In the genomic region with DNA sequence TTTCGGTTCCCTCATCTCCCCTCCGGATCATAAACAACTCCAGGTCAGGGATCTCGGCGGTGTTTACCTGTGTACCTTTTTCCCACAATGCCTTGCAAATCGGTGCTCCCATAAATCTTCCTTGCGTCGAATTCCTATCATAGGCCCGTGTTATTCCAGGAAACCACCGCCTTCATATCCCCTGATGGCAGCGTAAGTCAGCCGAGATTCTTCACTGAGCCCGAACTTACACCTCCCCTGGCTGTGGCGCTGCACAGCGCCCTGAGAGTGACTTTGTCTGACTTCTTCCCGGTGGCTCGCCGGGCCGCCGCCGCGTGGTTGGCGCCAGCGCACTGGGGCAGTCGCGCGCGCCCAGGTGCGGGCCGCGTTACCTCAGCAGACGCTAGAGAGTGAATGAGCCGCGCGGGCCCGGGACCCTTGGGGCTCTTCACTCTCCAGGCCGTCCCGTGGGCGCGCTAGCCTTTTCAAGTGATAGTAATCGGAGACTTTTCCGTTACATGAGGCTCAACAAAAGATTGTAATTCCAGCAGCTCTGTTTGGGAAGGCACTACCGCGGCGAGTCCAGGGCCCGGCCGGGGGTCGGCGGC, we compare ENCODE assay signal across 8 cellular contexts.
DNase-seq lines count a peak whose midpoint lies in the region; ATAC-seq lines count a peak whose summit lies in the region.

No MANE protein-coding gene starts in this region.

- H3K4me3 ChIP-seq in iPS-18c (ENCODE audit: insufficient read depth, low read depth, low read length): peak overlapping the region; percentile 78

- H3K9me3 ChIP-seq in KOPT-K1 (ENCODE audit: insufficient read depth, low read length, poor library complexity, severe bottlenecking) (no peaks in the 10 kb centered on the region), iPS-18c (ENCODE audit: control insufficient read depth, insufficient read depth, low read length) (no peaks in the 10 kb centered on the region)

- peak overlapping the region; percentile 81 for H3K4me3 Mint-ChIP-seq in T-helper 1 cell treated with Interleukin-12 subunit alpha and Interleukin-12 subunit beta and Interleukin-4 antibody, amounts not matched to agents 30 μg/mL and 1 μg/mL, for 36 hours

- H3K36me3 ChIP-seq in KOPT-K1 (ENCODE audit: insufficient read depth, low read length): no peaks in the 10 kb centered on the region

- peak; percentile 42 for ATAC-seq in GM21619 (IDR thresholded peaks at IDR 0.05; ENCODE audit: unreplicated experiment)

- H3K9me3 Mint-ChIP-seq in T-helper 1 cell treated with Interleukin-12 subunit alpha and Interleukin-12 subunit beta and Interleukin-4 antibody, amounts not matched to agents 30 μg/mL and 1 μg/mL, for 36 hours: no peaks in the 10 kb centered on the region

- peak; percentile 62 for DNase-seq in EL
- peak; percentile 75 for DNase-seq in astrocyte of the hippocampus (ENCODE audit: low read depth, low spot score)
- DNase-seq in stimulated activated CD4-positive, alpha-beta T cell treated with anti-CD3 and anti-CD28 coated beads, Interleukin-12 subunit alpha, Interleukin-12 subunit beta, amount 100 ng/mL, for 24 hours (ENCODE audit: low read depth in 2 of 2): peak; percentile 54 to 61
- DNase-seq in midbrain (lab: John Stamatoyannopoulos, UW): no peak

- peak overlapping the region; percentile 82 for H3K27ac Mint-ChIP-seq in T-helper 1 cell treated with Interleukin-12 subunit alpha and Interleukin-12 subunit beta and Interleukin-4 antibody, amounts not matched to agents 30 μg/mL and 1 μg/mL, for 36 hours

- H3K27me3 Mint-ChIP-seq in T-helper 1 cell treated with Interleukin-12 subunit alpha and Interleukin-12 subunit beta and Interleukin-4 antibody, amounts not matched to agents 30 μg/mL and 1 μg/mL, for 36 hours (ENCODE audit: low read depth): no peaks in the 10 kb centered on the region

- peaks cover 46% of the 10 kb centered on the region for H3K4me1 Mint-ChIP-seq in T-helper 1 cell treated with Interleukin-12 subunit alpha and Interleukin-12 subunit beta and Interleukin-4 antibody, amounts not matched to agents 30 μg/mL and 1 μg/mL, for 36 hours (ENCODE audit: low read depth)

- H3K27ac ChIP-seq in KOPT-K1 (ENCODE audit: low read depth, low read length, poor library complexity, severe bottlenecking): peak overlapping the region; percentile 95

- H3K36me3 Mint-ChIP-seq in T-helper 1 cell treated with Interleukin-12 subunit alpha and Interleukin-12 subunit beta and Interleukin-4 antibody, amounts not matched to agents 30 μg/mL and 1 μg/mL, for 36 hours (ENCODE audit: low read depth): peaks cover 21% of the 10 kb centered on the region
